ENCODE assay signal across 1 cellular context in the genomic region with DNA sequence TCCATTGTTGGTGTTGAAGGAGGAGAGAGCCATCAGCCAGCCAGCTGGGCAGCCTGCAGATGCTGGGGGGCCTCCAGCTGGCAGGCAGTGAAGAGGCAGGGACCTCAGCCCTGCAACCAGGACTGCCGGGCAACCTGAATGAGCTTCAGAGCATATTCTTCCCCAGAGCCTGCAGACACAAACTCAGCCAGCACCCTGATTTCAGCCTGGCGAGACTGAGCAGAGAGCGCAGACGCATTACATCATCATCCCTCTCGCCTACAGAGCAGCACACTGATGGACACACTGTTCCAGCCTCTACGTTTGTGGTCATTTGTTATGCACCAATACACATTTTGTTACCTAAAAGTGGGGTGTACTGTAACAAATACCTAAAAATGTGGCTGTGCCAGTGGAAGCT.
TF ChIP-seq lines count a peak whose summit lies in the region.

No MANE protein-coding gene starts in this region.

TF ChIP-seq in GM23338, 12 proteins besides CTCF, POLR2A, EP300 and RAD21 (continued from another document):
- TF ChIP-seq, protein P1, sequence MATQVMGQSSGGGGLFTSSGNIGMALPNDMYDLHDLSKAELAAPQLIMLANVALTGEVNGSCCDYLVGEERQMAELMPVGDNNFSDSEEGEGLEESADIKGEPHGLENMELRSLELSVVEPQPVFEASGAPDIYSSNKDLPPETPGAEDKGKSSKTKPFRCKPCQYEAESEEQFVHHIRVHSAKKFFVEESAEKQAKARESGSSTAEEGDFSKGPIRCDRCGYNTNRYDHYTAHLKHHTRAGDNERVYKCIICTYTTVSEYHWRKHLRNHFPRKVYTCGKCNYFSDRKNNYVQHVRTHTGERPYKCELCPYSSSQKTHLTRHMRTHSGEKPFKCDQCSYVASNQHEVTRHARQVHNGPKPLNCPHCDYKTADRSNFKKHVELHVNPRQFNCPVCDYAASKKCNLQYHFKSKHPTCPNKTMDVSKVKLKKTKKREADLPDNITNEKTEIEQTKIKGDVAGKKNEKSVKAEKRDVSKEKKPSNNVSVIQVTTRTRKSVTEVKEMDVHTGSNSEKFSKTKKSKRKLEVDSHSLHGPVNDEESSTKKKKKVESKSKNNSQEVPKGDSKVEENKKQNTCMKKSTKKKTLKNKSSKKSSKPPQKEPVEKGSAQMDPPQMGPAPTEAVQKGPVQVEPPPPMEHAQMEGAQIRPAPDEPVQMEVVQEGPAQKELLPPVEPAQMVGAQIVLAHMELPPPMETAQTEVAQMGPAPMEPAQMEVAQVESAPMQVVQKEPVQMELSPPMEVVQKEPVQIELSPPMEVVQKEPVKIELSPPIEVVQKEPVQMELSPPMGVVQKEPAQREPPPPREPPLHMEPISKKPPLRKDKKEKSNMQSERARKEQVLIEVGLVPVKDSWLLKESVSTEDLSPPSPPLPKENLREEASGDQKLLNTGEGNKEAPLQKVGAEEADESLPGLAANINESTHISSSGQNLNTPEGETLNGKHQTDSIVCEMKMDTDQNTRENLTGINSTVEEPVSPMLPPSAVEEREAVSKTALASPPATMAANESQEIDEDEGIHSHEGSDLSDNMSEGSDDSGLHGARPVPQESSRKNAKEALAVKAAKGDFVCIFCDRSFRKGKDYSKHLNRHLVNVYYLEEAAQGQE (IDR thresholded peaks at IDR 0.05; ENCODE audit: unreplicated experiment), result no peak
- TF ChIP-seq NANOG (IDR thresholded peaks at IDR 0.05; ENCODE audit: borderline replicate concordance), result no peak
- no peak for TF ChIP-seq EZH2phosphoT487 (IDR thresholded peaks at IDR 0.05; ENCODE audit: unreplicated experiment)
- TF ChIP-seq JUNB (IDR thresholded peaks at IDR 0.05; ENCODE audit: unreplicated experiment), result no peak
- no peak for TF ChIP-seq EZH2 (IDR thresholded peaks at IDR 0.05; ENCODE audit: low read depth, unreplicated experiment)
- TF ChIP-seq, protein P2, sequence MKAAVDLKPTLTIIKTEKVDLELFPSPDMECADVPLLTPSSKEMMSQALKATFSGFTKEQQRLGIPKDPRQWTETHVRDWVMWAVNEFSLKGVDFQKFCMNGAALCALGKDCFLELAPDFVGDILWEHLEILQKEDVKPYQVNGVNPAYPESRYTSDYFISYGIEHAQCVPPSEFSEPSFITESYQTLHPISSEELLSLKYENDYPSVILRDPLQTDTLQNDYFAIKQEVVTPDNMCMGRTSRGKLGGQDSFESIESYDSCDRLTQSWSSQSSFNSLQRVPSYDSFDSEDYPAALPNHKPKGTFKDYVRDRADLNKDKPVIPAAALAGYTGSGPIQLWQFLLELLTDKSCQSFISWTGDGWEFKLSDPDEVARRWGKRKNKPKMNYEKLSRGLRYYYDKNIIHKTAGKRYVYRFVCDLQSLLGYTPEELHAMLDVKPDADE (IDR thresholded peaks at IDR 0.05), result no peak
